Comparison of ENCODE assay signal across 24 cellular contexts in genomic region chr16:69600202-69600601, GRCh38. TPM values are rescaled to one million over a fixed set of nuclear protein-coding genes. Genes with fewer than 3 reads are reported as not detected.
DNase-seq lines count a peak whose midpoint lies in the region; ATAC-seq and TF ChIP-seq lines count a peak whose summit lies in the region.
"Had no signal": no experiment of that assay in that cellular context is flagged by ENCODE, and none has a peak within 500 bp of the region (broad histone marks: within the 10 kb centered on the region; RNA-seq: fewer than 3 reads in every experiment).

No MANE protein-coding gene starts in this region.

- H3K27me3 Mint-ChIP-seq in HFFc6 (ENCODE audit: insufficient read depth): peaks cover 5% of the 10 kb centered on the region
- H3K27me3 Mint-ChIP-seq in activated T-helper 1 cell treated with anti-CD3 and anti-CD28 coated beads, Interleukin-12 subunit alpha, Interleukin-12 subunit beta, Interleukin-2, Interleukin-4 antibody, amounts not matched to agents 30 ng/mL and 10 ng/mL and 1 ng/mL, durations not matched to agents 14 hours and 24 hours and 36 hours (ENCODE audit: insufficient read depth): no peaks in the 10 kb centered on the region
- H3K27me3 Mint-ChIP-seq in osteocyte (ENCODE audit: unreplicated experiment): no peaks in the 10 kb centered on the region
- H3K27me3 Mint-ChIP-seq: IgD-negative memory B cell; stimulated activated naive CD8-positive, alpha-beta T cell treated with anti-CD3 and anti-CD28 coated beads, Interleukin-15, Interleukin-2, amounts not matched to agents 100 ng/mL and 50 ng/mL, for 24 hours; T-cell had no signal

- ATAC-seq in activated naive CD4-positive, alpha-beta T cell treated with anti-CD3 and anti-CD28 coated beads, Interleukin-2, amount 50 U/mL, for 72 hours: no peak
- ATAC-seq: activated T-cell treated with anti-CD3 and anti-CD28 coated beads, Interleukin-2, amount 50 U/mL, for 4 hours; gastrocnemius medialis; right lobe of liver; T-cell had no signal

- H3K36me3 Mint-ChIP-seq in HFFc6 (ENCODE audit: low read depth): peaks cover 30% of the 10 kb centered on the region
- peaks cover 5% of the 10 kb centered on the region for H3K36me3 Mint-ChIP-seq in activated T-helper 1 cell treated with anti-CD3 and anti-CD28 coated beads, Interleukin-12 subunit alpha, Interleukin-12 subunit beta, Interleukin-2, Interleukin-4 antibody, amounts not matched to agents 30 ng/mL and 10 ng/mL and 1 ng/mL, durations not matched to agents 14 hours and 24 hours and 36 hours (ENCODE audit: low read depth)
- no peaks in the 10 kb centered on the region for H3K36me3 Mint-ChIP-seq in osteocyte (ENCODE audit: unreplicated experiment)
- no peaks in the 10 kb centered on the region for H3K36me3 Mint-ChIP-seq in activated naive CD4-positive, alpha-beta T cell treated with anti-CD3 and anti-CD28 coated beads, Interleukin-2, amount 50 U/mL, for 72 hours

- intact Hi-C loops in activated T-helper 1 cell treated with anti-CD3 and anti-CD28 coated beads, Interleukin-12 subunit alpha, Interleukin-12 subunit beta, Interleukin-2, Interleukin-4 antibody, amounts not matched to agents 30 ng/mL and 10 ng/mL and 1 ng/mL, durations not matched to agents 14 hours and 24 hours and 36 hours (cut with micrococcal nuclease): no loop called here

- H3K4me3 Mint-ChIP-seq in HFFc6: no peak overlapping the region
- H3K4me3 Mint-ChIP-seq in activated T-helper 1 cell treated with anti-CD3 and anti-CD28 coated beads, Interleukin-12 subunit alpha, Interleukin-12 subunit beta, Interleukin-2, Interleukin-4 antibody, amounts not matched to agents 30 ng/mL and 10 ng/mL and 1 ng/mL, durations not matched to agents 14 hours and 24 hours and 36 hours: no peak overlapping the region
- H3K4me3 Mint-ChIP-seq in osteocyte (ENCODE audit: unreplicated experiment): no peak overlapping the region
- H3K4me3 Mint-ChIP-seq: activated naive CD4-positive, alpha-beta T cell treated with anti-CD3 and anti-CD28 coated beads for 36 hours; activated T-cell treated with anti-CD3 and anti-CD28 coated beads, Interleukin-2, amount 50 U/mL, for 4 hours; IgD-negative memory B cell; neural crest cell; stimulated activated naive CD8-positive, alpha-beta T cell treated with anti-CD3 and anti-CD28 coated beads, Interleukin-15, Interleukin-2, amounts not matched to agents 100 ng/mL and 50 ng/mL, for 24 hours; T-cell had no signal

- TF ChIP-seq CTCF in HFFc6 (IDR thresholded peaks at IDR 0.05) (no peak), osteocyte (IDR thresholded peaks at IDR 0.05) (no peak)

- no peak for DNase-seq in HFFc6
- peak; percentile 17 for DNase-seq in NOMO-1 treated with dmso at 0.1 percent for 144 hours (lab: John Stamatoyannopoulos, UW; ENCODE audit: unreplicated experiment)
- DNase-seq in activated T-helper 1 cell treated with anti-CD3 and anti-CD28 coated beads, Interleukin-12 subunit alpha, Interleukin-12 subunit beta, Interleukin-2, Interleukin-4 antibody, amounts not matched to agents 30 ng/mL and 10 ng/mL and 1 ng/mL, durations not matched to agents 14 hours and 24 hours and 36 hours (ENCODE audit: low spot score): no peak
- DNase-seq in osteocyte (ENCODE audit: extremely low spot score, unreplicated experiment): no peak
- DNase-seq in activated T-cell treated with anti-CD3 and anti-CD28 coated beads, Interleukin-2, amount 50 U/mL, for 48 hours: no peak
- no peak for DNase-seq in SJCRH30
- no peak for DNase-seq in DMS79 (lab: John Stamatoyannopoulos, UW)
- DNase-seq in activated naive CD4-positive, alpha-beta T cell treated with anti-CD3 and anti-CD28 coated beads, Interleukin-2, amount 50 U/mL, for 72 hours (ENCODE audit: low spot score in 2 of 2): no peak
- DNase-seq: activated naive CD4-positive, alpha-beta T cell treated with anti-CD3 and anti-CD28 coated beads for 36 hours; activated T-cell treated with anti-CD3 and anti-CD28 coated beads, Interleukin-2, amount 50 U/mL, for 4 hours; gastrocnemius medialis; hypothalamus; MG63; NCI-H146; NCI-H510A treated with DMSO at 0.1 percent for 48 hours; posterior cingulate gyrus; right lobe of liver; RPMI8226; T-cell had no signal

- no peaks in the 10 kb centered on the region for H3K36me3 ChIP-seq in SJCRH30
- H3K36me3 ChIP-seq: gastrocnemius medialis, MG63, right lobe of liver had no signal

- H3K9me3 Mint-ChIP-seq in HFFc6 (no peaks in the 10 kb centered on the region), osteocyte (ENCODE audit: unreplicated experiment) (no peaks in the 10 kb centered on the region)
- no peaks in the 10 kb centered on the region for H3K9me3 Mint-ChIP-seq in activated T-helper 1 cell treated with anti-CD3 and anti-CD28 coated beads, Interleukin-12 subunit alpha, Interleukin-12 subunit beta, Interleukin-2, Interleukin-4 antibody, amounts not matched to agents 30 ng/mL and 10 ng/mL and 1 ng/mL, durations not matched to agents 14 hours and 24 hours and 36 hours
- no peaks in the 10 kb centered on the region for H3K9me3 Mint-ChIP-seq in activated naive CD4-positive, alpha-beta T cell treated with anti-CD3 and anti-CD28 coated beads, Interleukin-2, amount 50 U/mL, for 72 hours
- H3K9me3 Mint-ChIP-seq: activated naive CD4-positive, alpha-beta T cell treated with anti-CD3 and anti-CD28 coated beads for 36 hours; activated T-cell treated with anti-CD3 and anti-CD28 coated beads, Interleukin-2, amount 50 U/mL, for 4 hours; IgD-negative memory B cell; neural crest cell; stimulated activated naive CD8-positive, alpha-beta T cell treated with anti-CD3 and anti-CD28 coated beads, Interleukin-15, Interleukin-2, amounts not matched to agents 100 ng/mL and 50 ng/mL, for 24 hours; T-cell had no signal

- no peak overlapping the region for H3K4me3 ChIP-seq in SJCRH30
- H3K4me3 ChIP-seq: coronary artery, gastrocnemius medialis, MG63, right lobe of liver had no signal

- H3K9me3 ChIP-seq in SJCRH30 (replicated peaks): no peaks in the 10 kb centered on the region
- H3K9me3 ChIP-seq: gastrocnemius medialis, MG63, right lobe of liver had no signal

- peak overlapping the region; percentile 60 for H3K27ac Mint-ChIP-seq in HFFc6
- H3K27ac Mint-ChIP-seq in activated T-helper 1 cell treated with anti-CD3 and anti-CD28 coated beads, Interleukin-12 subunit alpha, Interleukin-12 subunit beta, Interleukin-2, Interleukin-4 antibody, amounts not matched to agents 30 ng/mL and 10 ng/mL and 1 ng/mL, durations not matched to agents 14 hours and 24 hours and 36 hours: peak overlapping the region; percentile 0
- H3K27ac Mint-ChIP-seq in osteocyte (ENCODE audit: unreplicated experiment): peak overlapping the region; percentile 20
- no peak overlapping the region for H3K27ac Mint-ChIP-seq in activated naive CD4-positive, alpha-beta T cell treated with anti-CD3 and anti-CD28 coated beads, Interleukin-2, amount 50 U/mL, for 72 hours
- H3K27ac Mint-ChIP-seq: activated naive CD4-positive, alpha-beta T cell treated with anti-CD3 and anti-CD28 coated beads for 36 hours; stimulated activated naive CD8-positive, alpha-beta T cell treated with anti-CD3 and anti-CD28 coated beads, Interleukin-15, Interleukin-2, amounts not matched to agents 100 ng/mL and 50 ng/mL, for 24 hours; T-cell had no signal

- H3K27ac ChIP-seq in SJCRH30: no peak overlapping the region
- H3K27ac ChIP-seq: C4-2B, coronary artery, right lobe of liver had no signal

- H3K27me3 ChIP-seq in SJCRH30: no peaks in the 10 kb centered on the region
- H3K27me3 ChIP-seq: gastrocnemius medialis, MG63, right lobe of liver had no signal

- H3K4me1 ChIP-seq in SJCRH30: no peaks in the 10 kb centered on the region
- H3K4me1 ChIP-seq: right lobe of liver had no signal

- peaks cover 59% of the 10 kb centered on the region for H3K4me1 Mint-ChIP-seq in HFFc6 (ENCODE audit: low read depth)
- peaks cover 22% of the 10 kb centered on the region for H3K4me1 Mint-ChIP-seq in activated T-helper 1 cell treated with anti-CD3 and anti-CD28 coated beads, Interleukin-12 subunit alpha, Interleukin-12 subunit beta, Interleukin-2, Interleukin-4 antibody, amounts not matched to agents 30 ng/mL and 10 ng/mL and 1 ng/mL, durations not matched to agents 14 hours and 24 hours and 36 hours (ENCODE audit: low read depth)
- H3K4me1 Mint-ChIP-seq in osteocyte (ENCODE audit: unreplicated experiment): peaks cover 12% of the 10 kb centered on the region
- H3K4me1 Mint-ChIP-seq: neural crest cell had no signal

RNA-seq across cellular contexts. Expression of gene NFAT5, which starts 34.4 kb away (rescaled TPM):
- total RNA-seq in HFFc6 (2021; fragmentation: NEBNext Ultra II Directional; extraction: Animal tissue kit (Norgen Biotek cat#: 25700)): 100 to 1,000 TPM in 1 of 6 experiments, 10 to 100 TPM in 5; 52.0 to 114 (median 63.7) TPM
- total RNA-seq in activated T-helper 1 cell treated with anti-CD3 and anti-CD28 coated beads, Interleukin-12 subunit alpha, Interleukin-12 subunit beta, Interleukin-2, Interleukin-4 antibody, amounts not matched to agents 30 ng/mL and 10 ng/mL and 1 ng/mL, durations not matched to agents 14 hours and 24 hours and 36 hours: 54.2 and 54.4 TPM in 2 replicates
- 55.0 and 57.3 TPM in 2 replicates for total RNA-seq in osteocyte
- 5.6 and 5.7 TPM in 2 replicates for total RNA-seq in SJCRH30 (2014; rRNA removed; shearing (Covaris generic))
- total RNA-seq in activated naive CD4-positive, alpha-beta T cell treated with anti-CD3 and anti-CD28 coated beads, Interleukin-2, amount 50 U/mL, for 72 hours: 10 to 100 TPM; 37.6 to 75.5 TPM

Comparison
In these comparisons a context has a peak if more than half of its experiments do, and no peak if none do; other contexts are left out.
1. H3K27ac Mint-ChIP-seq: peak in HFFc6 (single experiment), activated T-helper 1 cell treated with anti-CD3 and anti-CD28 coated beads, Interleukin-12 subunit alpha, Interleukin-12 subunit beta, Interleukin-2, Interleukin-4 antibody, amounts not matched to agents 30 ng/mL and 10 ng/mL and 1 ng/mL, durations not matched to agents 14 hours and 24 hours and 36 hours (single experiment) and osteocyte (single experiment); none in activated naive CD4-positive, alpha-beta T cell treated with anti-CD3 and anti-CD28 coated beads, Interleukin-2, amount 50 U/mL, for 72 hours (0 of 2).